12 cellular contexts compared by ENCODE assay signal in the genomic region with DNA sequence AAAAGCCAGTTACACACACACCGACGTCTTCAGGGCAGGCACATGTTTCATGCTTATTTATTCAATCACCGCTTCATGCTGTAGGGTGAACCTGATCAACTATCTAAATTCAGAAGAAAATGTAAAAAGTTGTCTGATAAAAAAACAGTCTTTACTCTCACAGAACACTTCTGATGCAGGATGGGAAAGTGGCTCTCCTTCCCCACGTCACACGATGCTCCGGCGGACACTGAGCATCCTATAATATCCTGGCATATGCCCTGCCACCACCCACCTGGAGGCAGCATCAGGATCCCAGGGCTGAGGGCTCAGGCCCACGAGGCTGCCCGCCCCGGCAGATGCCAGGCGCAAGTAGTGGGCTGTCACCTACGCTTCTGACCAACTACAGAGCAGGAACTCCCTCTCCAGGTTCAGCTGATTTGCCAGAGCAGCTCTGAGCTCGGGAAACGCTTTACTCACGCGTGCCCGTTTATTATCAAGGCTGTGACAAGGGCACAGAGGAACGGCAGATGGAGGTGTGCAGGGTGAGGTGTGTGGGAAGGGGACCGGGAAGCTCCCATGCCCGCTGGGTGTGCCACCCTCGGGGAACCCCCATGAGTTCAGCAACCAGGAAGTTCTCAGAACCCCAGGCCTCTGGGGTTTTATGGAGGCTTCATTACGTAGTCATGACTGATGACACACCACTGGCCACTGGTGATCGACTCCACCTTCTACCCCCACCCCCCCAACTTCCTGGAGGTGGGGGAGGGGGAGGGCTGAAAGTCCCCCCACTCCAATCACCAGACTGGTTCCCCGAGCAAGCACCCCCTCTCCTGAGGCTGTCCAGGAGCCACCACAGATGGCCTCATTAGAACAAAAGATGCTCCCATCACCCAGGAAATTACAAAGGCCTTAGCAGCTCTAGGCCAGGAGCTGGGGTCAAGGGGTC. TPM values are rescaled to one million over a fixed set of nuclear protein-coding genes. Genes with fewer than 3 reads are reported as not detected.
DNase-seq lines count a peak whose midpoint lies in the region; ATAC-seq and TF ChIP-seq lines count a peak whose summit lies in the region.
"Had no signal": no experiment of that assay in that cellular context is flagged by ENCODE, and none has a peak within 500 bp of the region (broad histone marks: within the 10 kb centered on the region; RNA-seq: fewer than 3 reads in every experiment).

No MANE protein-coding gene starts in this region.

- no peaks in the 10 kb centered on the region for H3K9me3 Mint-ChIP-seq in activated T-cell treated with anti-CD3 and anti-CD28 coated beads, Interleukin-2, amount 50 U/mL, for 24 hours
- no peaks in the 10 kb centered on the region for H3K9me3 Mint-ChIP-seq in endodermal cell
- H3K9me3 Mint-ChIP-seq in stimulated activated naive CD8-positive, alpha-beta T cell treated with anti-CD3 and anti-CD28 coated beads, Interleukin-15, amount 100 ng/mL, for 72 hours = no peaks in the 10 kb centered on the region

- peaks cover 26% of the 10 kb centered on the region for H3K4me1 Mint-ChIP-seq in activated T-cell treated with anti-CD3 and anti-CD28 coated beads, Interleukin-2, amount 50 U/mL, for 24 hours (ENCODE audit: low read depth)
- H3K4me1 Mint-ChIP-seq in endodermal cell = peaks cover under 1% of the 10 kb centered on the region
- peaks cover 45% of the 10 kb centered on the region for H3K4me1 Mint-ChIP-seq in stimulated activated naive CD8-positive, alpha-beta T cell treated with anti-CD3 and anti-CD28 coated beads, Interleukin-15, amount 100 ng/mL, for 72 hours

- no peak overlapping the region for H3K27ac ChIP-seq in endodermal cell (ENCODE audit: low read depth, low read length)
- H3K27ac ChIP-seq: SK-N-MC had no signal

- H3K9me3 ChIP-seq in endodermal cell (ENCODE audit: control insufficient read depth, low read length) = no peaks in the 10 kb centered on the region

- TF ChIP-seq CTCF in endodermal cell (conservative IDR thresholded peaks at IDR 0.05) (no peak), GM10248 (IDR thresholded peaks at IDR 0.05; ENCODE audit: control extremely low read depth, extremely low read depth, low read depth, missing control alignments) (no peak)

- CTCF ChIA-PET in GM10248 (lab: Yijun Ruan, JAX) = interaction anchor here (5.9 to 9.7 kb wide), 2 partner anchors 9 to 19 kb away, joined by 28 to 71 read pairs; no protein-coding TSS in a partner anchor

- 90 to 92% methylated on average over 12 to 23 of the region's 24 CpGs for WGBS in endodermal cell (ENCODE audit: insufficient coverage in 1 of 2, insufficient read length in 1 of 2), 2 experiments

- POLR2A ChIA-PET in GM10248 (lab: Yijun Ruan, JAX) = no interaction called here

- no peak overlapping the region for H3K4me3 Mint-ChIP-seq in activated T-cell treated with anti-CD3 and anti-CD28 coated beads, Interleukin-2, amount 50 U/mL, for 24 hours
- no peak overlapping the region for H3K4me3 Mint-ChIP-seq in endodermal cell
- H3K4me3 Mint-ChIP-seq in stimulated activated naive CD8-positive, alpha-beta T cell treated with anti-CD3 and anti-CD28 coated beads, Interleukin-15, amount 100 ng/mL, for 72 hours = no peak overlapping the region

- H3K9ac ChIP-seq in endodermal cell (ENCODE audit: extremely low read depth, low read length, poor library complexity, severe bottlenecking) = no peak overlapping the region

- peaks cover 2% of the 10 kb centered on the region for H3K4me1 ChIP-seq in endodermal cell (ENCODE audit: control insufficient read depth, insufficient read depth, low read length)

- peak; percentile 35 for ATAC-seq in HG03378 (IDR thresholded peaks at IDR 0.05; ENCODE audit: unreplicated experiment)
- ATAC-seq in stimulated activated naive CD8-positive, alpha-beta T cell treated with anti-CD3 and anti-CD28 coated beads, Interleukin-15, amount 100 ng/mL, for 72 hours = peak; percentile 30
- ATAC-seq: sciatic nerve had no signal

- no peaks in the 10 kb centered on the region for H3K27me3 Mint-ChIP-seq in activated T-cell treated with anti-CD3 and anti-CD28 coated beads, Interleukin-2, amount 50 U/mL, for 24 hours
- no peaks in the 10 kb centered on the region for H3K27me3 Mint-ChIP-seq in endodermal cell (ENCODE audit: insufficient read depth)
- H3K27me3 Mint-ChIP-seq in stimulated activated naive CD8-positive, alpha-beta T cell treated with anti-CD3 and anti-CD28 coated beads, Interleukin-15, amount 100 ng/mL, for 72 hours = no peaks in the 10 kb centered on the region

- peaks cover 55% of the 10 kb centered on the region for H3K36me3 ChIP-seq in endodermal cell (ENCODE audit: control insufficient read depth, insufficient read depth, low read length)

- DNase-seq in activated T-cell treated with anti-CD3 and anti-CD28 coated beads, Interleukin-2, amount 50 U/mL, for 24 hours = no peak
- DNase-seq in activated T-cell treated with anti-CD3 and anti-CD28 coated beads for 4 hours (no peak), endodermal cell (peak; percentile 41), T-helper 9 cell (no peak), GM10248 (ENCODE audit: extremely low spot score) (no peak), Ammon's horn (ENCODE audit: low spot score) (no peak)
- DNase-seq in stimulated activated naive CD8-positive, alpha-beta T cell treated with anti-CD3 and anti-CD28 coated beads, Interleukin-15, amount 100 ng/mL, for 72 hours = no peak
- DNase-seq: NCI-H1105, NCI-H748 treated with DMSO at 0.1 percent for 48 hours had no signal

- no peaks in the 10 kb centered on the region for H3K27me3 ChIP-seq in endodermal cell (ENCODE audit: control insufficient read depth, insufficient read depth, low read length, poor library complexity, severe bottlenecking)

- no peak overlapping the region for H3K4me3 ChIP-seq in endodermal cell (ENCODE audit: low read length)
- H3K4me3 ChIP-seq: SK-N-MC had no signal

- H3K36me3 Mint-ChIP-seq in activated T-cell treated with anti-CD3 and anti-CD28 coated beads, Interleukin-2, amount 50 U/mL, for 24 hours (ENCODE audit: low read depth) = peaks cover 63% of the 10 kb centered on the region
- peaks cover 53% of the 10 kb centered on the region for H3K36me3 Mint-ChIP-seq in endodermal cell (ENCODE audit: low read depth)

- H3K27ac Mint-ChIP-seq in activated T-cell treated with anti-CD3 and anti-CD28 coated beads, Interleukin-2, amount 50 U/mL, for 24 hours = peak overlapping the region; percentile 63
- no peak overlapping the region for H3K27ac Mint-ChIP-seq in endodermal cell
- H3K27ac Mint-ChIP-seq in stimulated activated naive CD8-positive, alpha-beta T cell treated with anti-CD3 and anti-CD28 coated beads, Interleukin-15, amount 100 ng/mL, for 72 hours = peak overlapping the region; percentile 52 to 63

RNA-seq across cellular contexts. Expression of a gene that starts 32.1 kb away (rescaled TPM):
- total RNA-seq in endodermal cell = 10 to 100 TPM; 28.2 to 39.5 TPM
- 18.9 TPM for polyA plus RNA-seq in endodermal cell (2013, experiment 1 of 2)
- 21.5 TPM for polyA plus RNA-seq in endodermal cell (2013, experiment 2 of 2)
